Comparison of ENCODE assay signal across 1 cellular context in genomic region chr3:187025254-187025655, GRCh38.
TF ChIP-seq lines count a peak whose summit lies in the region.

No MANE protein-coding gene starts in this region.

TF ChIP-seq in GM23338, 12 proteins besides CTCF, POLR2A, EP300 and RAD21 (continued from another document):
- TF ChIP-seq ZNF462 (CRISPR knock-in tag; IDR thresholded peaks at IDR 0.05) (no peak), NANOG (IDR thresholded peaks at IDR 0.05; ENCODE audit: borderline replicate concordance) (no peak), CREB1 (CRISPR knock-in tag; IDR thresholded peaks at IDR 0.05; ENCODE audit: low read depth) (no peak), ZNF114 (CRISPR knock-in tag; IDR thresholded peaks at IDR 0.05) (no peak), EZH2 (IDR thresholded peaks at IDR 0.05; ENCODE audit: low read depth, unreplicated experiment) (no peak), ETS1 (IDR thresholded peaks at IDR 0.05) (no peak)
